In genomic region chr6:123380257-123380656, GRCh38 we compare ENCODE assay signal across 7 cellular contexts.
A peak's percentile ranks its signal among the peaks of the same experiment; 100 is the strongest.
DNase-seq lines count a peak whose midpoint lies in the region; ATAC-seq and TF ChIP-seq lines count a peak whose summit lies in the region.

No MANE protein-coding gene starts in this region.

- DNase-seq in GM23248 (peak; percentile 47), NCI-H146 (lab: John Stamatoyannopoulos, UW) (peak; percentile 95), WERI-Rb-1 (peak; percentile 35), right lobe of liver (no peak), mucosa of gallbladder (ENCODE audit: low spot score) (no peak), kidney glomerular epithelial cell (lab: John Stamatoyannopoulos, UW) (no peak)
- DNase-seq in activated T-helper 1 cell treated with anti-CD3 and anti-CD28 coated beads, Interleukin-12 subunit alpha, Interleukin-12 subunit beta, Interleukin-2, Interleukin-4 antibody, amounts not matched to agents 30 ng/mL and 10 ng/mL and 1 ng/mL, durations not matched to agents 14 hours and 24 hours and 36 hours (ENCODE audit: low spot score), result no peak

- no peaks in the 10 kb centered on the region for H3K9me2 ChIP-seq in GM23248 (ENCODE audit: insufficient read depth)

- no peaks in the 10 kb centered on the region for H3F3A ChIP-seq in GM23248 (ENCODE audit: insufficient read depth)

- H3K27ac ChIP-seq in GM23248 (no peak overlapping the region), WERI-Rb-1 (no peak overlapping the region), right lobe of liver (no peak overlapping the region)

- H3K4me3 ChIP-seq in GM23248, result no peak overlapping the region
- H3K4me3 ChIP-seq in WERI-Rb-1 (ENCODE audit: low read depth, low read length), result no peak overlapping the region
- no peak overlapping the region for H3K4me3 ChIP-seq in right lobe of liver

- no peak overlapping the region for H3K9ac ChIP-seq in GM23248

- H3K27ac Mint-ChIP-seq in activated T-helper 1 cell treated with anti-CD3 and anti-CD28 coated beads, Interleukin-12 subunit alpha, Interleukin-12 subunit beta, Interleukin-2, Interleukin-4 antibody, amounts not matched to agents 30 ng/mL and 10 ng/mL and 1 ng/mL, durations not matched to agents 14 hours and 24 hours and 36 hours, result no peak overlapping the region

- no peak for TF ChIP-seq POLR2A in right lobe of liver (IDR thresholded peaks at IDR 0.05)

- peak; percentile 44; the same call in 1 of the 2 replicates for TF ChIP-seq CTCF in WERI-Rb-1 (IDR thresholded peaks at IDR 0.05; ENCODE audit: low read depth, low read length)
- peak; percentile 28 to 46 (median 40) for TF ChIP-seq CTCF in right lobe of liver (IDR thresholded peaks at IDR 0.05)

- 10 to 11% methylated on average over 5 of the region's 5 CpGs for WGBS in GM23248 (ENCODE audit: low coverage in 1 of 2, low lambda C conversion rate in 2 of 2, missing lambda C conversion rate in 2 of 2), 2 experiments
- 11% methylated on average over 5 of the region's 5 CpGs for WGBS in right lobe of liver (ENCODE audit: insufficient coverage, low coverage, low lambda C conversion rate, missing lambda C conversion rate)

- no peak overlapping the region for H3K4me3 Mint-ChIP-seq in activated T-helper 1 cell treated with anti-CD3 and anti-CD28 coated beads, Interleukin-12 subunit alpha, Interleukin-12 subunit beta, Interleukin-2, Interleukin-4 antibody, amounts not matched to agents 30 ng/mL and 10 ng/mL and 1 ng/mL, durations not matched to agents 14 hours and 24 hours and 36 hours

- H3K9me3 ChIP-seq in GM23248 (ENCODE audit: low read depth) (no peaks in the 10 kb centered on the region), WERI-Rb-1 (ENCODE audit: severe bottlenecking) (no peaks in the 10 kb centered on the region), right lobe of liver (no peaks in the 10 kb centered on the region)

- H3K4me1 Mint-ChIP-seq in activated T-helper 1 cell treated with anti-CD3 and anti-CD28 coated beads, Interleukin-12 subunit alpha, Interleukin-12 subunit beta, Interleukin-2, Interleukin-4 antibody, amounts not matched to agents 30 ng/mL and 10 ng/mL and 1 ng/mL, durations not matched to agents 14 hours and 24 hours and 36 hours (ENCODE audit: low read depth), result no peaks in the 10 kb centered on the region

- H3K4me1 ChIP-seq in GM23248 (ENCODE audit: insufficient read depth) (no peaks in the 10 kb centered on the region), right lobe of liver (no peaks in the 10 kb centered on the region)

- H3K36me3 ChIP-seq in GM23248 (ENCODE audit: low read depth), result no peaks in the 10 kb centered on the region
- no peaks in the 10 kb centered on the region for H3K36me3 ChIP-seq in WERI-Rb-1
- H3K36me3 ChIP-seq in right lobe of liver, result no peaks in the 10 kb centered on the region

- H3K27me3 ChIP-seq in GM23248 (replicated peaks; ENCODE audit: insufficient read depth) (no peaks in the 10 kb centered on the region), WERI-Rb-1 (ENCODE audit: insufficient read depth, low read depth, severe bottlenecking) (no peaks in the 10 kb centered on the region), right lobe of liver (no peaks in the 10 kb centered on the region)

- H3K4me2 ChIP-seq in GM23248 (ENCODE audit: unreplicated experiment), result no peak overlapping the region

- no peaks in the 10 kb centered on the region for H4K20me1 ChIP-seq in GM23248 (ENCODE audit: insufficient read depth)

- no peaks in the 10 kb centered on the region for H3K36me3 Mint-ChIP-seq in activated T-helper 1 cell treated with anti-CD3 and anti-CD28 coated beads, Interleukin-12 subunit alpha, Interleukin-12 subunit beta, Interleukin-2, Interleukin-4 antibody, amounts not matched to agents 30 ng/mL and 10 ng/mL and 1 ng/mL, durations not matched to agents 14 hours and 24 hours and 36 hours (ENCODE audit: low read depth)

- peak; percentile 52 to 79 (median 77) for ATAC-seq in right lobe of liver

- no peaks in the 10 kb centered on the region for H3K79me2 ChIP-seq in GM23248 (ENCODE audit: insufficient read depth)

- no peaks in the 10 kb centered on the region for H3K27me3 Mint-ChIP-seq in activated T-helper 1 cell treated with anti-CD3 and anti-CD28 coated beads, Interleukin-12 subunit alpha, Interleukin-12 subunit beta, Interleukin-2, Interleukin-4 antibody, amounts not matched to agents 30 ng/mL and 10 ng/mL and 1 ng/mL, durations not matched to agents 14 hours and 24 hours and 36 hours (ENCODE audit: insufficient read depth)

- H2AFZ ChIP-seq in GM23248, result no peak overlapping the region

- in situ Hi-C loops in GM23248 (cut with MboI), result no loop called here

- H3K9me3 Mint-ChIP-seq in activated T-helper 1 cell treated with anti-CD3 and anti-CD28 coated beads, Interleukin-12 subunit alpha, Interleukin-12 subunit beta, Interleukin-2, Interleukin-4 antibody, amounts not matched to agents 30 ng/mL and 10 ng/mL and 1 ng/mL, durations not matched to agents 14 hours and 24 hours and 36 hours, result no peaks in the 10 kb centered on the region

- intact Hi-C loops in right lobe of liver (cut with DNase I), result no loop called here
- intact Hi-C loops in activated T-helper 1 cell treated with anti-CD3 and anti-CD28 coated beads, Interleukin-12 subunit alpha, Interleukin-12 subunit beta, Interleukin-2, Interleukin-4 antibody, amounts not matched to agents 30 ng/mL and 10 ng/mL and 1 ng/mL, durations not matched to agents 14 hours and 24 hours and 36 hours (cut with micrococcal nuclease), result no loop called here

Comparison
In these comparisons a context has a peak if more than half of its experiments do, and no peak if none do; other contexts are left out.
1. DNase-seq: peak in GM23248 (single experiment), NCI-H146 (single experiment) and WERI-Rb-1 (single experiment); none in right lobe of liver (0 of 3), mucosa of gallbladder (single experiment), kidney glomerular epithelial cell (single experiment) and activated T-helper 1 cell treated with anti-CD3 and anti-CD28 coated beads, Interleukin-12 subunit alpha, Interleukin-12 subunit beta, Interleukin-2, Interleukin-4 antibody, amounts not matched to agents 30 ng/mL and 10 ng/mL and 1 ng/mL, durations not matched to agents 14 hours and 24 hours and 36 hours (single experiment).